Comparison of ENCODE assay signal across 28 cellular contexts in genomic region chr2:141182246-141182645, GRCh38.
"Had no signal": no experiment of that assay in that cellular context is flagged by ENCODE, and none has a peak within 500 bp of the region (broad histone marks: within the 10 kb centered on the region; RNA-seq: fewer than 3 reads in every experiment).

No MANE protein-coding gene starts in this region.

- H3K27ac ChIP-seq: neural progenitor cell, ovary, parathyroid adenoma, psoas muscle, skin epidermis, spleen, suprapubic skin, testis, tibial artery, transverse colon, upper lobe of right lung, uterus had no signal

- ATAC-seq: natural killer cell; psoas muscle; right cardiac atrium; sciatic nerve; stimulated activated memory B cell treated with anti-CD40 and anti-IgM and Interleukin-4, amounts not matched to agents 10 μg/mL and 1 μg/mL and 100 μg/mL, for 72 hours; stimulated activated naive CD8-positive, alpha-beta T cell treated with anti-CD3 and anti-CD28 coated beads, Interleukin-15, amount 100 ng/mL, for 72 hours; stimulated activated naive CD8-positive, alpha-beta T cell treated with anti-CD3 and anti-CD28 coated beads, Interleukin-15, Interleukin-2, amounts not matched to agents 100 U/mL and 50 U/mL, for 24 hours; upper lobe of right lung had no signal

- DNase-seq: natural killer cell; occipital lobe; ovary; posterior cingulate gyrus; psoas muscle; right cardiac atrium; spleen; stimulated activated CD4-positive, alpha-beta T cell treated with anti-CD3 and anti-CD28 coated beads, Interleukin-12 subunit alpha, Interleukin-12 subunit beta, amount 100 ng/mL, for 4 hours; stimulated activated CD4-positive, alpha-beta T cell treated with anti-CD3 and anti-CD28 coated beads, Interleukin-1b, Interleukin-23, amount 100 ng/mL, for 48 hours; stimulated activated CD4-positive, alpha-beta T cell treated with anti-CD3 and anti-CD28 coated beads, Interleukin-4, amount 100 ng/mL, for 1 hour; stimulated activated CD4-positive, alpha-beta T cell treated with anti-CD3 and anti-CD28 coated beads, Interleukin-4, amount 100 ng/mL, for 4 hours; stimulated activated CD8-positive, alpha-beta memory T cell treated with anti-CD3 and anti-CD28 coated beads, Interleukin-4, amount 100 ng/mL, for 48 hours; stimulated activated naive CD4-positive, alpha-beta T cell; stimulated activated naive CD8-positive, alpha-beta T cell treated with anti-CD3 and anti-CD28 coated beads, Interleukin-15, amount 100 ng/mL, for 72 hours; stimulated activated naive CD8-positive, alpha-beta T cell treated with anti-CD3 and anti-CD28 coated beads, Interleukin-15, Interleukin-2, amounts not matched to agents 100 U/mL and 50 U/mL, for 24 hours; substantia nigra; testis; tibial artery; transverse colon; upper lobe of right lung; uterus had no signal

- H3K9ac ChIP-seq: neural progenitor cell, parathyroid adenoma had no signal

- H3K27me3 ChIP-seq: neural progenitor cell, ovary, spleen, suprapubic skin, testis, tibial artery, transverse colon, upper lobe of right lung, uterus had no signal

- H3K4me1 ChIP-seq: neural progenitor cell, parathyroid adenoma, psoas muscle, spleen, suprapubic skin, tibial artery, transverse colon, upper lobe of right lung, uterus had no signal

- H3K9me3 ChIP-seq: ovary, psoas muscle, spleen, suprapubic skin, testis, tibial artery, transverse colon, upper lobe of right lung, uterus had no signal

- H3K4me3 ChIP-seq: neural progenitor cell, ovary, psoas muscle, skin epidermis, smooth muscle cell, spleen, suprapubic skin, testis, tibial artery, transverse colon, upper lobe of right lung, uterus had no signal

- H3K36me3 ChIP-seq: neural progenitor cell, ovary, spleen, suprapubic skin, tibial artery, transverse colon, upper lobe of right lung, uterus had no signal

- H3K4me2 ChIP-seq: neural progenitor cell, smooth muscle cell had no signal

- H3K79me2 ChIP-seq: parathyroid adenoma had no signal

- H2AFZ ChIP-seq: neural progenitor cell, parathyroid adenoma had no signal
